In the genomic region with DNA sequence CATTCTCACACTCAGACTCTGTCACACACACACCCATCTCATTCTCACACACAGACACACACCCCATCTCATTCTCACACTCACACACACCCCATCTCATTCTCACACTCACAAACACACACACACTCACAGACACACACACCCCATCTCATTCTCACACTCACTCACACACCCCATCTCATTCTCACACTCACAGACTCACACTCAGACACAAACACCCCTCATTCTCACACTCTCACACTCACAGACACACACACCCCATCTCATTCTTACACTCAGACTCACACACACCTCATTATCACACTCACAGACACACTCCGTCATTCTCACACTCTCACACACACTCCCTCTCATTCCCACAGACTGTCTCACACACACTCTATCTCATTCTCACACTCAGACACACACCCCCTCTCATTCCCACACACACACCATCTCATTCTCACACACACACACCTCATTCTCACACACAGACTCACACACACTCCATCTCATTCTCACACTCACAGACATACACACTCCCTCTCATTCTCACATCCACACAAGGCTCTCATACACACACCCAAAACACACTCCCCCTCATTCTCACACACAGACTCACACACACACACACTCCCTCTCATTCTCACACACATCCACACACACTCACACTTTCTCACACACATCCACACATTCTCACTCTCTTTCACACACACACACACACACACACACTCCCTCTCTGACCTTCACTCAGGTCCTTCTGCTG, we compare ENCODE assay signal across 17 cellular contexts. TPM values are rescaled to one million over a fixed set of nuclear protein-coding genes. Genes with fewer than 3 reads are reported as not detected.
DNase-seq lines count a peak whose midpoint lies in the region; ATAC-seq, FAIRE-seq and TF ChIP-seq lines count a peak whose summit lies in the region.
"Had no signal": no experiment of that assay in that cellular context is flagged by ENCODE, and none has a peak within 500 bp of the region (broad histone marks: within the 10 kb centered on the region; RNA-seq: fewer than 3 reads in every experiment).

No MANE protein-coding gene starts in this region.

- H3K27ac ChIP-seq in A673 (ENCODE audit: low read depth, low read length, poor library complexity, severe bottlenecking), result no peak overlapping the region
- no peak overlapping the region for H3K27ac ChIP-seq in IMR-90 (ENCODE audit: insufficient read depth, low read length)
- no peak overlapping the region for H3K27ac ChIP-seq in H1 (ENCODE audit: low read depth, low read length)
- no peak overlapping the region for H3K27ac ChIP-seq in mesodermal cell (ENCODE audit: low read depth, low read length, severe bottlenecking)
- no peak overlapping the region for H3K27ac ChIP-seq in upper lobe of left lung
- H3K27ac ChIP-seq: Peyer's patch had no signal

- H3K23ac ChIP-seq in IMR-90 (ENCODE audit: low read depth, low read length) (peak overlapping the region; percentile 72), H1 (ENCODE audit: insufficient read length) (no peak overlapping the region)

- dilution Hi-C loops in IMR-90 (cut with HindIII; ENCODE audit: low sequenced_read_pairs, unreplicated experiment), result no loop called here

- H3K9ac ChIP-seq in IMR-90 (ENCODE audit: low read depth, low read length), result 0 out of 2 replicates have a peak overlapping the region, but pooled peaks have one; percentile 47
- H3K9ac ChIP-seq in H1 (replicated peaks in 1 of 4; ENCODE audit: extremely low read depth in 1 of 4, low read depth in 3 of 4, low read length in 3 of 4), result no peak overlapping the region; a peak in 1 of 7 replicates

- H3K23me2 ChIP-seq in H1 (ENCODE audit: low read depth, low read length), result peaks cover 38% of the 10 kb centered on the region

- CTCF ChIA-PET in A673 (lab: Charles Lee) (interaction anchor here (1.1 to 1.5 kb wide), 2 partner anchors 40 to 130 kb away, joined by 4 to 9 read pairs; no protein-coding TSS in a partner anchor), IMR-90 (lab: Yijun Ruan, JAX) (no interaction called here), H1 (lab: Charles Lee; ENCODE audit: partially characterized antibody) (interaction anchor here (0.7 to 4.7 kb wide), 16 partner anchors 10 to 268 kb away, joined by 3 to 50 read pairs (median 8); a partner anchor contains a TSS)
- CTCF ChIA-PET in activated naive CD4-positive, alpha-beta T cell treated with anti-CD3 and anti-CD28 coated beads for 36 hours (lab: Charles Lee), result interaction anchor here (1.3 to 2.4 kb wide), 3 partner anchors 8 to 130 kb away, joined by 3 to 18 read pairs (median 4); no protein-coding TSS in a partner anchor

- in situ Hi-C loops in IMR-90 (cut with MboI; ENCODE audit: low sequenced_read_pairs), result no loop called here

- peak overlapping the region; percentile 83 for H2BK5ac ChIP-seq in IMR-90 (ENCODE audit: low read depth, low read length, poor library complexity, severe bottlenecking)
- H2BK5ac ChIP-seq in H1 (ENCODE audit: low read depth, low read length), result no peak overlapping the region; the same call in 1 of the 2 replicates

- H3K9me3 Mint-ChIP-seq in activated naive CD4-positive, alpha-beta T cell treated with anti-CD3 and anti-CD28 coated beads for 36 hours, result no peaks in the 10 kb centered on the region

- peaks cover 11% of the 10 kb centered on the region for H3K4me1 Mint-ChIP-seq in activated naive CD4-positive, alpha-beta T cell treated with anti-CD3 and anti-CD28 coated beads for 36 hours (ENCODE audit: low read depth)

- no peaks in the 10 kb centered on the region for H3K79me2 ChIP-seq in H1 (ENCODE audit: control insufficient read depth in 1 of 2, insufficient read depth in 2 of 2, low read length in 2 of 2)

- POLR2A ChIA-PET in A673 (lab: Charles Lee; ENCODE audit: low non-redundant PET), result interaction anchor here (0.6 kb wide), 1 partner anchor 184 kb away, joined by 5 read pairs; no protein-coding TSS in a partner anchor
- POLR2A ChIA-PET in IMR-90 (lab: Charles Lee; ENCODE audit: unreplicated experiment), result no interaction called here
- POLR2A ChIA-PET in H1 (lab: Charles Lee; ENCODE audit: partially characterized antibody), result interaction anchor here (0.7 to 3.3 kb wide), 13 partner anchors 10 to 141 kb away, joined by 3 to 15 read pairs (median 4); a partner anchor contains a TSS

- H3K4ac ChIP-seq in IMR-90 (ENCODE audit: low read depth, low read length) (no peak overlapping the region), H1 (replicated peaks; ENCODE audit: insufficient read length, low read depth, low read length) (peak overlapping the region; percentile 36)

- H2AFZ ChIP-seq in IMR-90 (replicated peaks; ENCODE audit: low read length, poor library complexity) (peak overlapping the region; percentile 58), H1 (ENCODE audit: low read length) (no peak overlapping the region)

- H3K4me2 ChIP-seq in IMR-90 (ENCODE audit: low read depth, low read length) (peak overlapping the region; percentile 0; the same call in 1 of the 2 replicates), H1 (ENCODE audit: insufficient read depth in 1 of 2, low read depth in 2 of 2, low read length in 2 of 2) (peak overlapping the region; percentile 79 to 99)

- H3K36me3 ChIP-seq in A673 (ENCODE audit: insufficient read depth, low read length, poor library complexity, severe bottlenecking) (no peaks in the 10 kb centered on the region), IMR-90 (ENCODE audit: control insufficient read depth, insufficient read depth, low read length) (no peaks in the 10 kb centered on the region), H1 (ENCODE audit: control insufficient read depth in 2 of 4, insufficient read depth in 4 of 4, low read length in 3 of 4) (no peaks in the 10 kb centered on the region; a peak in 1 of 8 replicates), mesodermal cell (ENCODE audit: control insufficient read depth, insufficient read depth, low read length) (no peaks in the 10 kb centered on the region), upper lobe of left lung (no peaks in the 10 kb centered on the region)
- H3K36me3 ChIP-seq: Peyer's patch had no signal

- TF ChIP-seq RAD21 in IMR-90 (IDR thresholded peaks at IDR 0.05; ENCODE audit: low read length) (no peak), H1 (IDR thresholded peaks at IDR 0.05 in 1 of 2, conservative IDR thresholded peaks at IDR 0.05 in 1 of 2; ENCODE audit: low read depth in 2 of 2, low read length in 2 of 2) (no peak)

- H4K20me1 ChIP-seq in IMR-90 (ENCODE audit: insufficient read depth, low read length) (peaks cover 3% of the 10 kb centered on the region; the same call in 1 of the 2 replicates), H1 (replicated peaks in 1 of 2; ENCODE audit: control insufficient read depth in 1 of 2, insufficient read depth in 2 of 2, low read length in 2 of 2) (peaks cover 0 to 21% of the 10 kb centered on the region in 2 experiments)

- H2BK120ac ChIP-seq in IMR-90 (ENCODE audit: low read depth, low read length) (no peak overlapping the region), H1 (replicated peaks; ENCODE audit: low read depth, low read length) (peak overlapping the region; percentile 59)

- H3K36me3 Mint-ChIP-seq in activated naive CD4-positive, alpha-beta T cell treated with anti-CD3 and anti-CD28 coated beads for 36 hours (ENCODE audit: low read depth), result no peaks in the 10 kb centered on the region

- no TSS peak for BruUV-seq in A673 (replicated peaks; lab: Mats Ljungman, UMichigan)
- no TSS peak for BruUV-seq in IMR-90 (replicated peaks; lab: Mats Ljungman, UMichigan)

- peak overlapping the region; percentile 54 for H3K4me3 ChIP-seq in A673 (ENCODE audit: low read depth, low read length, poor library complexity, severe bottlenecking)
- no peak overlapping the region for H3K4me3 ChIP-seq in IMR-90 (ENCODE audit: insufficient read depth, low read depth, low read length)
- peak overlapping the region in 2 of 4 experiments; percentile 39 to 86; a peak in 4 of 8 replicates for H3K4me3 ChIP-seq in H1 (ENCODE audit: extremely low read depth in 1 of 4, insufficient read depth in 2 of 4, low read depth in 3 of 4, low read length in 4 of 4)
- H3K4me3 ChIP-seq in mesodermal cell (ENCODE audit: extremely low read depth, insufficient read depth, low read length, poor library complexity, severe bottlenecking), result peak overlapping the region; percentile 51
- no peak overlapping the region for H3K4me3 ChIP-seq in upper lobe of left lung

- H2BK15ac ChIP-seq in IMR-90 (ENCODE audit: low read depth, low read length) (no peak overlapping the region), H1 (ENCODE audit: low read length) (peak overlapping the region; percentile 88; the same call in 1 of the 2 replicates)

- no peak for ATAC-seq in IMR-90 (ENCODE audit: low read depth)
- no peak for ATAC-seq in sciatic nerve
- no peak for ATAC-seq in upper lobe of left lung (ENCODE audit: low FRiP score in 2 of 2)

- no peak for TF ChIP-seq POLR2A in IMR-90 (IDR thresholded peaks at IDR 0.05; ENCODE audit: low read depth, low read length)
- TF ChIP-seq POLR2A in H1 (IDR thresholded peaks at IDR 0.05; ENCODE audit: control extremely low read depth in 1 of 2, low read depth in 2 of 2, low read length in 2 of 2), result no peak
- no peak for TF ChIP-seq POLR2A in upper lobe of left lung (IDR thresholded peaks at IDR 0.05)

- H3K18ac ChIP-seq in IMR-90 (ENCODE audit: low read depth, low read length), result no peak overlapping the region
- no peak overlapping the region for H3K18ac ChIP-seq in H1 (ENCODE audit: extremely low read depth, low read length)

- intact Hi-C loops in A673 (cut with micrococcal nuclease; ENCODE audit: unreplicated experiment), result no loop called here
- intact Hi-C loops in IMR-90 (cut with micrococcal nuclease), result loop anchor here (2.0 kb wide), 1 partner anchor 39 kb away; no protein-coding TSS in a partner anchor
- intact Hi-C loops in sciatic nerve (cut with DNase I), result no loop called here
- intact Hi-C loops in activated naive CD4-positive, alpha-beta T cell treated with anti-CD3 and anti-CD28 coated beads for 36 hours (cut with micrococcal nuclease), result no loop called here

- no peaks in the 10 kb centered on the region for H3K9me3 ChIP-seq in A673 (ENCODE audit: low read depth, low read length, poor library complexity, severe bottlenecking)
- no peaks in the 10 kb centered on the region for H3K9me3 ChIP-seq in IMR-90 (ENCODE audit: control insufficient read depth, insufficient read depth, low read length)
- no peaks in the 10 kb centered on the region for H3K9me3 ChIP-seq in H1 (ENCODE audit: insufficient read depth in 2 of 2, low read depth in 1 of 2, low read length in 1 of 2)
- no peaks in the 10 kb centered on the region for H3K9me3 ChIP-seq in mesodermal cell (ENCODE audit: control insufficient read depth, low read length)
- no peaks in the 10 kb centered on the region for H3K9me3 ChIP-seq in upper lobe of left lung
- H3K9me3 ChIP-seq: Peyer's patch had no signal

- H2BK20ac ChIP-seq in IMR-90 (ENCODE audit: low read depth, low read length), result no peak overlapping the region
- peak overlapping the region; percentile 10; the same call in 1 of the 2 replicates for H2BK20ac ChIP-seq in H1 (ENCODE audit: low read length)

- H3K56ac ChIP-seq in IMR-90 (ENCODE audit: extremely low read depth, insufficient read depth, low read length) (no peak overlapping the region), H1 (replicated peaks; ENCODE audit: insufficient read length, low read depth, low read length) (peak overlapping the region; percentile 77)

- no peak overlapping the region for H3K27ac Mint-ChIP-seq in activated naive CD4-positive, alpha-beta T cell treated with anti-CD3 and anti-CD28 coated beads for 36 hours

- peaks cover 13% of the 10 kb centered on the region; the same call in 1 of the 2 replicates for H3K9me1 ChIP-seq in IMR-90 (ENCODE audit: insufficient read depth, low read length)

- H4K5ac ChIP-seq in IMR-90 (ENCODE audit: low read depth, low read length) (no peak overlapping the region), H1 (ENCODE audit: insufficient read length, low read depth, low read length) (no peak overlapping the region)

- peak overlapping the region; percentile 36; the same call in 1 of the 2 replicates for H3K14ac ChIP-seq in IMR-90 (replicated peaks; ENCODE audit: low read depth, low read length)
- H3K14ac ChIP-seq in H1 (ENCODE audit: insufficient read length), result no peak overlapping the region

- H2AK5ac ChIP-seq in IMR-90 (ENCODE audit: low read depth, low read length) (peak overlapping the region; percentile 78), H1 (ENCODE audit: low read depth, low read length) (peak overlapping the region; percentile 46; the same call in 1 of the 2 replicates)

- 83% methylated on average over 1 of the region's 1 CpG; no CpG with 5 or more reads in 1 of the 2 experiments for WGBS in IMR-90 (ENCODE audit: extremely low coverage in 2 of 2, insufficient read length in 1 of 2), 2 experiments
- WGBS in H1 (ENCODE audit: extremely low coverage in 1 of 2, insufficient coverage in 1 of 2, insufficient read length in 1 of 2, insufficient replicate concordance in 2 of 2, low coverage in 1 of 2, low lambda C conversion rate in 2 of 2, missing lambda C conversion rate in 1 of 2), 2 experiments, result 83 to 93% methylated on average over 1 of the region's 1 CpG
- WGBS in mesodermal cell (ENCODE audit: insufficient coverage in 2 of 2), 2 experiments, result 82 to 89% methylated on average over 1 of the region's 1 CpG
- 91 to 92% methylated on average over 1 of the region's 1 CpG for WGBS in upper lobe of left lung, 2 donors

- no peak overlapping the region for H4K91ac ChIP-seq in IMR-90 (ENCODE audit: insufficient read depth, low read depth, low read length)
- H4K91ac ChIP-seq in H1 (replicated peaks; ENCODE audit: insufficient read length, low read length), result peak overlapping the region; percentile 80

- H2BK12ac ChIP-seq in H1 (ENCODE audit: low read depth, low read length), result peak overlapping the region; percentile 91; the same call in 1 of the 2 replicates

- H3K79me1 ChIP-seq in IMR-90 (ENCODE audit: low read depth in 1 of 2, low read length in 2 of 2) (no peaks in the 10 kb centered on the region), H1 (ENCODE audit: low read depth, low read length) (peaks cover 8% of the 10 kb centered on the region; the same call in 1 of the 2 replicates)

- TF ChIP-seq CTCF in A673 (conservative IDR thresholded peaks at IDR 0.05; ENCODE audit: low read depth, low read length) (no peak), IMR-90 (conservative IDR thresholded peaks at IDR 0.05; ENCODE audit: low read depth, low read length) (no peak), H1 (IDR thresholded peaks at IDR 0.05; ENCODE audit: control extremely low read depth in 1 of 3, insufficient read depth in 1 of 3, low read depth in 1 of 3, low read length in 3 of 3) (no peak), upper lobe of left lung (IDR thresholded peaks at IDR 0.05) (no peak)

- H4K8ac ChIP-seq in IMR-90 (ENCODE audit: low read depth in 2 of 2, low read length in 2 of 2), result no peak overlapping the region
- H4K8ac ChIP-seq in H1 (ENCODE audit: extremely low read depth, insufficient read depth, low read length), result no peak overlapping the region

- FAIRE-seq in H1 (lab: Jason Lieb, UNC), result no peak
- FAIRE-seq: GM18507 had no signal

- H3K4me1 ChIP-seq in A673 (ENCODE audit: insufficient read depth, low read length, poor library complexity, severe bottlenecking) (peaks cover 8% of the 10 kb centered on the region), IMR-90 (ENCODE audit: control insufficient read depth, insufficient read depth, low read length) (peaks cover 2% of the 10 kb centered on the region; the same call in 1 of the 2 replicates), H1 (replicated peaks in 1 of 4; ENCODE audit: control insufficient read depth in 3 of 4, insufficient read depth in 4 of 4, low read length in 3 of 4) (peaks cover 0 to 23% (median 11%) of the 10 kb centered on the region in 4 experiments; a peak in 6 of 7 replicates), mesodermal cell (ENCODE audit: control insufficient read depth, insufficient read depth, low read length, poor library complexity, severe bottlenecking) (peaks cover 4% of the 10 kb centered on the region), upper lobe of left lung (peaks cover 12 to 26% (median 21%) of the 10 kb centered on the region in 4 donors)

- H2AK9ac ChIP-seq in IMR-90 (replicated peaks; ENCODE audit: low read depth, low read length, poor library complexity), result peak overlapping the region; percentile 37

- no peak for DNase-seq in A673 (ENCODE audit: low spot score)
- no peak for DNase-seq in IMR-90
- no peak for DNase-seq in H1 (ENCODE audit: low read depth in 1 of 2, low spot score in 2 of 2)
- no peak for DNase-seq in sciatic nerve (ENCODE audit: low spot score)
- DNase-seq in upper lobe of left lung, result no peak
- no peak for DNase-seq in cortex of kidney (lab: John Stamatoyannopoulos, UW)
- DNase-seq in activated naive CD4-positive, alpha-beta T cell treated with anti-CD3 and anti-CD28 coated beads for 36 hours, result no peak
- DNase-seq: 8988T, HCEC 1CT, Karpas-422, NCI-H187 treated with DMSO at 0.1 percent for 48 hours, NCI-H2171, NCI-H446 treated with DMSO at 0.1 percent for 48 hours, NCI-H748 treated with DMSO at 0.1 percent for 48 hours, Peyer's patch had no signal

- H3K27me3 Mint-ChIP-seq in activated naive CD4-positive, alpha-beta T cell treated with anti-CD3 and anti-CD28 coated beads for 36 hours (ENCODE audit: low read depth), result peaks cover 6% of the 10 kb centered on the region

- no peak overlapping the region for H3K4me3 Mint-ChIP-seq in activated naive CD4-positive, alpha-beta T cell treated with anti-CD3 and anti-CD28 coated beads for 36 hours

- no peak for TF ChIP-seq EP300 in H1 (IDR thresholded peaks at IDR 0.05; ENCODE audit: borderline replicate concordance in 1 of 2, low read depth in 2 of 2, low read length in 2 of 2)
- TF ChIP-seq EP300 in upper lobe of left lung (IDR thresholded peaks at IDR 0.05), result no peak

- no peaks in the 10 kb centered on the region for H3K27me3 ChIP-seq in A673 (replicated peaks; ENCODE audit: insufficient read depth, low read depth, low read length, poor library complexity)
- no peaks in the 10 kb centered on the region for H3K27me3 ChIP-seq in IMR-90 (ENCODE audit: control insufficient read depth, insufficient read depth, low read length)
- peaks cover 0 to 28% (median 21%) of the 10 kb centered on the region in 4 experiments; a peak in 6 of 7 replicates for H3K27me3 ChIP-seq in H1 (replicated peaks in 1 of 4; ENCODE audit: control insufficient read depth in 3 of 4, extremely low read depth in 1 of 4, insufficient read depth in 3 of 4, low read length in 3 of 4)
- peaks cover 0 to 7% (median 0%) of the 10 kb centered on the region in 4 donors for H3K27me3 ChIP-seq in upper lobe of left lung
- H3K27me3 ChIP-seq: Peyer's patch had no signal

RNA-seq across cellular contexts. Expression of a gene that starts 2.9 kb away (rescaled TPM):
- total RNA-seq in A673 (2021), result 6.1 and 8.0 TPM in 2 replicates
- total RNA-seq in IMR-90 (2012; rRNA removed), result 1.3 and 1.9 TPM in 2 replicates
- 3.8 and 4.2 TPM in 2 replicates for polyA plus RNA-seq in IMR-90 (2012; rRNA removed)
- polyA plus RNA-seq in IMR-90 (2012; cell fraction: cytosol; rRNA removed), result 2.6 and 2.9 TPM in 2 replicates
- polyA plus RNA-seq in IMR-90 (2012; cell fraction: nucleus; rRNA removed; ENCODE audit: low replicate concordance), result 17.1 and 47.7 TPM in 2 replicates
- total RNA-seq in H1 (2021; fragmentation: NEBNext Ultra II Directional; extraction: Animal tissue kit (Norgen Biotek cat#: 25700)), result 8.6 and 10.8 TPM in 2 replicates
- 14.5 and 16.1 TPM in 2 replicates for polyA plus RNA-seq in H1 (2011; rRNA removed)
- 16.1 TPM for polyA plus RNA-seq in H1 (2011; cell fraction: cytosol; rRNA removed)
- polyA plus RNA-seq in H1 (2011; cell fraction: nucleus; rRNA removed), result 29.5 TPM
- polyA plus RNA-seq in H1 (2012, experiment 1 of 2), result 7.0 to 16.3 TPM (median 14.5 TPM) in 4 replicates
- polyA plus RNA-seq in H1 (2012, experiment 2 of 2), result 11.2 TPM
- 9.1 TPM for polyA plus RNA-seq in H1 (2013, experiment 1 of 2)
- polyA plus RNA-seq in H1 (2013, experiment 2 of 2), result 8.6 TPM
- 3.9 and 4.1 TPM in 2 replicates for polyA minus RNA-seq in H1 (2011; rRNA and poly(A)+ RNA removed)
- 5.0 TPM for polyA minus RNA-seq in H1 (2011; cell fraction: cytosol; rRNA and poly(A)+ RNA removed)
- polyA minus RNA-seq in H1 (2011; cell fraction: nucleus; rRNA and poly(A)+ RNA removed), result 4.8 TPM
- 17.1 TPM for polyA plus RNA-seq in mesodermal cell (2013, experiment 1 of 2)
- polyA plus RNA-seq in mesodermal cell (2013, experiment 2 of 2), result 15.8 TPM
- 2.3 TPM for total RNA-seq in sciatic nerve
- total RNA-seq in upper lobe of left lung, result 10 to 100 TPM in 1 of 6 donors, 1 to 10 TPM in 4, not detected in 1; 1.1 to 11.5 (median 6.8) TPM
- 1 to 10 TPM in 1 of 2 experiments, under 1 TPM in 1; 0.64 to 1.5 TPM for total RNA-seq in activated naive CD4-positive, alpha-beta T cell treated with anti-CD3 and anti-CD28 coated beads for 36 hours

RNA-seq across cellular contexts. Expression of a gene that starts 43.4 kb away (rescaled TPM):
- total RNA-seq in A673 (2021) (74.7 and 86.6 TPM in 2 replicates), IMR-90 (2012; rRNA removed) (8.1 and 8.2 TPM in 2 replicates), sciatic nerve (32.2 TPM), upper lobe of left lung (10 to 100 TPM; 10.5 to 32.5 (median 19.4) TPM)
- polyA plus RNA-seq in IMR-90 (2012; rRNA removed) (28.5 and 30.5 TPM in 2 replicates), H1 (2011; rRNA removed) (18.9 and 35.2 TPM in 2 replicates)
- polyA plus RNA-seq in IMR-90 (2012; cell fraction: cytosol; rRNA removed), result 13.6 and 24.5 TPM in 2 replicates
- polyA plus RNA-seq in IMR-90 (2012; cell fraction: nucleus; rRNA removed; ENCODE audit: low replicate concordance), result 118 and 142 TPM in 2 replicates
- total RNA-seq in H1 (2021; fragmentation: NEBNext Ultra II Directional; extraction: Animal tissue kit (Norgen Biotek cat#: 25700)), result 43.1 and 45.9 TPM in 2 replicates
- 26.5 TPM for polyA plus RNA-seq in H1 (2011; cell fraction: cytosol; rRNA removed)
- 128 TPM for polyA plus RNA-seq in H1 (2011; cell fraction: nucleus; rRNA removed)
- 47.5 to 67.9 TPM (median 55.6 TPM) in 4 replicates for polyA plus RNA-seq in H1 (2012, experiment 1 of 2)
- polyA plus RNA-seq in H1 (2012, experiment 2 of 2), result 29.2 TPM
- 22.1 TPM for polyA plus RNA-seq in H1 (2013, experiment 1 of 2)
- polyA plus RNA-seq in H1 (2013, experiment 2 of 2), result 20.8 TPM
- 26.4 and 32.1 TPM in 2 replicates for polyA minus RNA-seq in H1 (2011; rRNA and poly(A)+ RNA removed)
- polyA minus RNA-seq in H1 (2011; cell fraction: cytosol; rRNA and poly(A)+ RNA removed), result 14.0 TPM
- polyA minus RNA-seq in H1 (2011; cell fraction: nucleus; rRNA and poly(A)+ RNA removed), result 34.3 TPM
- polyA plus RNA-seq in mesodermal cell (2013, experiment 1 of 2), result 57.4 TPM
- polyA plus RNA-seq in mesodermal cell (2013, experiment 2 of 2), result 47.2 TPM
- total RNA-seq in activated naive CD4-positive, alpha-beta T cell treated with anti-CD3 and anti-CD28 coated beads for 36 hours, result 10 to 100 TPM; 13.6 to 13.8 TPM

RNA-seq across cellular contexts. Expression of a gene that starts 43.5 kb away (rescaled TPM):
- 425 and 509 TPM in 2 replicates for total RNA-seq in A673 (2021)
- 129 and 139 TPM in 2 replicates for total RNA-seq in IMR-90 (2012; rRNA removed)
- 752 and 844 TPM in 2 replicates for polyA plus RNA-seq in IMR-90 (2012; rRNA removed)
- 312 and 348 TPM in 2 replicates for polyA plus RNA-seq in IMR-90 (2012; cell fraction: cytosol; rRNA removed)
- polyA plus RNA-seq in IMR-90 (2012; cell fraction: nucleus; rRNA removed; ENCODE audit: low replicate concordance), result 6,277 and 8,711 TPM in 2 replicates
- 169 and 181 TPM in 2 replicates for total RNA-seq in H1 (2021; fragmentation: NEBNext Ultra II Directional; extraction: Animal tissue kit (Norgen Biotek cat#: 25700))
- 231 and 317 TPM in 2 replicates for polyA plus RNA-seq in H1 (2011; rRNA removed)
- 253 TPM for polyA plus RNA-seq in H1 (2011; cell fraction: cytosol; rRNA removed)
- polyA plus RNA-seq in H1 (2011; cell fraction: nucleus; rRNA removed), result 2,578 TPM
- polyA plus RNA-seq in H1 (2012, experiment 1 of 2), result 291 to 353 TPM (median 315 TPM) in 4 replicates
- polyA plus RNA-seq in H1 (2012, experiment 2 of 2), result 193 TPM
- polyA plus RNA-seq in H1 (2013, experiment 1 of 2), result 219 TPM
- 201 TPM for polyA plus RNA-seq in H1 (2013, experiment 2 of 2)
- 103 and 130 TPM in 2 replicates for polyA minus RNA-seq in H1 (2011; rRNA and poly(A)+ RNA removed)
- polyA minus RNA-seq in H1 (2011; cell fraction: cytosol; rRNA and poly(A)+ RNA removed), result 56.4 TPM
- 237 TPM for polyA minus RNA-seq in H1 (2011; cell fraction: nucleus; rRNA and poly(A)+ RNA removed)
- polyA plus RNA-seq in mesodermal cell (2013, experiment 1 of 2), result 270 TPM
- polyA plus RNA-seq in mesodermal cell (2013, experiment 2 of 2), result 238 TPM
- 321 TPM for total RNA-seq in sciatic nerve
- 1,000 to 10,000 TPM in 2 of 6 donors, 100 to 1,000 TPM in 4; 377 to 1,449 (median 553) TPM for total RNA-seq in upper lobe of left lung
- 100 to 1,000 TPM; 263 to 267 TPM for total RNA-seq in activated naive CD4-positive, alpha-beta T cell treated with anti-CD3 and anti-CD28 coated beads for 36 hours

RNA-seq across cellular contexts. Expression of a gene that starts 58.0 kb away (rescaled TPM):
- 133 and 139 TPM in 2 replicates for total RNA-seq in A673 (2021)
- total RNA-seq in IMR-90 (2012; rRNA removed), result 20.3 and 21.3 TPM in 2 replicates
- 10.5 and 11.8 TPM in 2 replicates for polyA plus RNA-seq in IMR-90 (2012; rRNA removed)
- polyA plus RNA-seq in IMR-90 (2012; cell fraction: cytosol; rRNA removed), result 5.9 and 9.6 TPM in 2 replicates
- polyA plus RNA-seq in IMR-90 (2012; cell fraction: nucleus; rRNA removed; ENCODE audit: low replicate concordance), result 14.5 and 26.4 TPM in 2 replicates
- 59.3 and 59.6 TPM in 2 replicates for total RNA-seq in H1 (2021; fragmentation: NEBNext Ultra II Directional; extraction: Animal tissue kit (Norgen Biotek cat#: 25700))
- polyA plus RNA-seq in H1 (2011; rRNA removed), result 19.0 and 29.7 TPM in 2 replicates
- polyA plus RNA-seq in H1 (2011; cell fraction: cytosol; rRNA removed), result 15.8 TPM
- polyA plus RNA-seq in H1 (2011; cell fraction: nucleus; rRNA removed), result 56.7 TPM
- 47.0 to 54.8 TPM (median 48.8 TPM) in 4 replicates for polyA plus RNA-seq in H1 (2012, experiment 1 of 2)
- polyA plus RNA-seq in H1 (2012, experiment 2 of 2), result 44.2 TPM
- 28.5 TPM for polyA plus RNA-seq in H1 (2013, experiment 1 of 2)
- 25.2 TPM for polyA plus RNA-seq in H1 (2013, experiment 2 of 2)
- 20.1 and 32.9 TPM in 2 replicates for polyA minus RNA-seq in H1 (2011; rRNA and poly(A)+ RNA removed)
- 19.4 TPM for polyA minus RNA-seq in H1 (2011; cell fraction: cytosol; rRNA and poly(A)+ RNA removed)
- 46.9 TPM for polyA minus RNA-seq in H1 (2011; cell fraction: nucleus; rRNA and poly(A)+ RNA removed)
- polyA plus RNA-seq in mesodermal cell (2013, experiment 1 of 2), result 67.5 TPM
- polyA plus RNA-seq in mesodermal cell (2013, experiment 2 of 2), result 54.8 TPM
- total RNA-seq in sciatic nerve, result 49.1 TPM
- 10 to 100 TPM; 40.4 to 70.2 (median 42.4) TPM for total RNA-seq in upper lobe of left lung
- 10 to 100 TPM; 26.7 to 29.4 TPM for total RNA-seq in activated naive CD4-positive, alpha-beta T cell treated with anti-CD3 and anti-CD28 coated beads for 36 hours

Comparison
In these comparisons a context has a peak if more than half of its experiments do, and no peak if none do; other contexts are left out.
1. H3K4me3 ChIP-seq: peak in A673 (single experiment) and mesodermal cell (single experiment); none in IMR-90 (single experiment) and upper lobe of left lung (0 of 4).